In genomic region chr14:37594238-37594915, GRCh38 we compare ENCODE assay signal across 1 cellular context.
TF ChIP-seq lines count a peak whose summit lies in the region.

No MANE protein-coding gene starts in this region.

TF ChIP-seq in HepG2, 621 proteins besides CTCF, POLR2A, EP300 and RAD21 (continued from another document and continues in another):
- TF ChIP-seq NFAT5 (CRISPR knock-in tag; IDR thresholded peaks at IDR 0.05) (peak; percentile 95), CSRNP2 (CRISPR knock-in tag; conservative IDR thresholded peaks at IDR 0.05; ENCODE audit: low read depth) (no peak), ZSCAN5A (CRISPR knock-in tag; IDR thresholded peaks at IDR 0.05; ENCODE audit: borderline replicate concordance) (peak; percentile 83; the same call in 1 of the 2 replicates), ZMYM2 (CRISPR knock-in tag; IDR thresholded peaks at IDR 0.05) (no peak), NR0B2 (CRISPR knock-in tag; IDR thresholded peaks at IDR 0.05) (peak; percentile 10; the same call in 1 of the 2 replicates), IRF1 (CRISPR knock-in tag; IDR thresholded peaks at IDR 0.05; ENCODE audit: low read depth) (no peak), ZNF512 (CRISPR knock-in tag; IDR thresholded peaks at IDR 0.05) (no peak), PPARG (CRISPR knock-in tag; conservative IDR thresholded peaks at IDR 0.05) (0 out of 2 replicates have a peak, but pooled peaks have one; percentile 59), U2AF1 (optimal IDR thresholded peaks at IDR 0.05; ENCODE audit: low read depth, low read length) (peak; percentile 97), ZFP90 (CRISPR knock-in tag; IDR thresholded peaks at IDR 0.05; ENCODE audit: borderline replicate concordance) (peak; percentile 76), GMEB1 (CRISPR knock-in tag; IDR thresholded peaks at IDR 0.05; ENCODE audit: borderline replicate concordance) (no peak; the same call in 1 of the 2 replicates), GZF1 (CRISPR knock-in tag; IDR thresholded peaks at IDR 0.05) (no peak; the same call in 1 of the 2 replicates), CBX1 (IDR thresholded peaks at IDR 0.05; ENCODE audit: low read depth) (no peak), TRAFD1 (CRISPR knock-in tag; IDR thresholded peaks at IDR 0.05; ENCODE audit: borderline replicate concordance) (no peak), HOXA3 (CRISPR knock-in tag; IDR thresholded peaks at IDR 0.05) (peak; percentile 61), ZNF678 (CRISPR knock-in tag; IDR thresholded peaks at IDR 0.05) (peak; percentile 30; the same call in 1 of the 2 replicates), EEA1 (CRISPR knock-in tag; IDR thresholded peaks at IDR 0.05; ENCODE audit: borderline replicate concordance) (no peak; the same call in 1 of the 2 replicates), LBX2 (CRISPR knock-in tag; IDR thresholded peaks at IDR 0.05; ENCODE audit: borderline replicate concordance) (no peak), ZNF280D (CRISPR knock-in tag; IDR thresholded peaks at IDR 0.05) (peak; percentile 69; the same call in 1 of the 2 replicates), NFE2L2 (IDR thresholded peaks at IDR 0.05; ENCODE audit: low read length) (0 out of 2 replicates have a peak, but pooled peaks have one; percentile 4), ZNF572 (CRISPR knock-in tag; IDR thresholded peaks at IDR 0.05) (no peak), RXRB (CRISPR knock-in tag; IDR thresholded peaks at IDR 0.05; ENCODE audit: borderline replicate concordance) (peak; percentile 58), ATM (IDR thresholded peaks at IDR 0.05; ENCODE audit: borderline replicate concordance) (no peak), SKIL (CRISPR knock-in tag; IDR thresholded peaks at IDR 0.05; ENCODE audit: borderline replicate concordance) (no peak), KAT7 (CRISPR knock-in tag; IDR thresholded peaks at IDR 0.05; ENCODE audit: borderline replicate concordance) (peak; percentile 69; the same call in 1 of the 2 replicates), ZNF260 (CRISPR knock-in tag; IDR thresholded peaks at IDR 0.05; ENCODE audit: borderline replicate concordance, low read depth) (no peak)
